ENCODE assay signal across 19 cellular contexts in genomic region chrX:920234-920799, GRCh38.
DNase-seq lines count a peak whose midpoint lies in the region; ATAC-seq and TF ChIP-seq lines count a peak whose summit lies in the region.
"Had no signal": no experiment of that assay in that cellular context is flagged by ENCODE, and none has a peak within 500 bp of the region (broad histone marks: within the 10 kb centered on the region; RNA-seq: fewer than 3 reads in every experiment).

No MANE protein-coding gene starts in this region.

- no peaks in the 10 kb centered on the region for H3K9me3 ChIP-seq in skeletal muscle satellite cell (replicated peaks; ENCODE audit: low read length)
- H3K9me3 ChIP-seq: lower lobe of right lung, SK-N-SH, upper lobe of right lung had no signal

- DNase-seq in GM03348 (ENCODE audit: low spot score): peak; percentile 4
- peak; percentile 7 for DNase-seq in SK-MEL-5 (ENCODE audit: low read depth, low spot score)
- DNase-seq in islet precursor cell: peak; percentile 67
- no peak for DNase-seq in Right ventricle myocardium superior
- no peak for DNase-seq in globus pallidus (ENCODE audit: low spot score)
- DNase-seq: activated CD4-positive, alpha-beta memory T cell treated with anti-CD3 and anti-CD28 coated beads, Interleukin-2, amount 10 ng/mL, durations not matched to agents 7 days and 5 days; activated gamma-delta T cell treated with Interleukin-2 at 50 U/mL for 16 hours; C1 segment of cervical spinal cord; dorsolateral prefrontal cortex; Kasumi-1; lower lobe of right lung; NCI-H187; SK-N-SH; stimulated activated naive B cell treated with anti-CD40 and anti-IgM and Interleukin-4, amounts not matched to agents 10 μg/mL and 1 μg/mL and 100 μg/mL, for 72 hours; upper lobe of right lung had no signal

- no peak for ATAC-seq in Right ventricle myocardium superior (ENCODE audit: poor library complexity)
- ATAC-seq in SK-N-SH treated with all-trans-retinoic acid at 6 μM for 48 hours: no peak
- ATAC-seq: lower lobe of right lung; sciatic nerve; stimulated activated naive B cell treated with anti-CD40 and anti-IgM and Interleukin-4, amounts not matched to agents 10 μg/mL and 1 μg/mL and 100 μg/mL, for 72 hours; upper lobe of right lung had no signal

- H3K36me3 ChIP-seq in skeletal muscle satellite cell (ENCODE audit: insufficient read depth, low read length): no peaks in the 10 kb centered on the region
- H3K36me3 ChIP-seq: lower lobe of right lung, neural progenitor cell, upper lobe of right lung had no signal

- intact Hi-C loops in Right ventricle myocardium superior (cut with DNase I): no loop called here

- in situ Hi-C loops in SK-MEL-5 (cut with HindIII; ENCODE audit: low pct_unique_long_range_greater_than_20kb, low sequenced_read_pairs): no loop called here

- peak overlapping the region; percentile 61 for H3K9ac ChIP-seq in skeletal muscle satellite cell (ENCODE audit: low read depth, low read length)
- H3K9ac ChIP-seq: neural progenitor cell, SK-N-SH had no signal

- no peaks in the 10 kb centered on the region for H3K4me1 ChIP-seq in skeletal muscle satellite cell (ENCODE audit: control insufficient read depth, insufficient read depth, low read length)
- H3K4me1 ChIP-seq: lower lobe of right lung, neural progenitor cell, upper lobe of right lung had no signal

- no peaks in the 10 kb centered on the region for H3K27me3 ChIP-seq in skeletal muscle satellite cell (ENCODE audit: control insufficient read depth, insufficient read depth, low read length)
- H3K27me3 ChIP-seq: neural progenitor cell, upper lobe of right lung had no signal

- peak overlapping the region; percentile 77 for H3K4me2 ChIP-seq in skeletal muscle satellite cell (ENCODE audit: low read length)
- H3K4me2 ChIP-seq: neural progenitor cell, SK-N-SH had no signal

- peak overlapping the region; percentile 60 for H3K4me3 ChIP-seq in skeletal muscle satellite cell (ENCODE audit: low read length)
- H3K4me3 ChIP-seq: lower lobe of right lung, neural progenitor cell, upper lobe of right lung had no signal

TF ChIP-seq in SK-N-SH treated with all-trans-retinoic acid at 6 μM for 48 hours, 23 proteins besides CTCF, POLR2A, EP300 and RAD21:
- TF ChIP-seq SNAI2 (CRISPR knock-in tag; IDR thresholded peaks at IDR 0.05) (no peak), ISL1 (CRISPR knock-in tag; IDR thresholded peaks at IDR 0.05) (no peak), TCF4 (CRISPR knock-in tag; IDR thresholded peaks at IDR 0.05; ENCODE audit: borderline replicate concordance) (no peak), CSDC2 (CRISPR knock-in tag; IDR thresholded peaks at IDR 0.05) (no peak), ESRRG (CRISPR knock-in tag; IDR thresholded peaks at IDR 0.05) (no peak), CREB5 (CRISPR knock-in tag; IDR thresholded peaks at IDR 0.05; ENCODE audit: low read depth) (no peak), ZNF8 (CRISPR knock-in tag; IDR thresholded peaks at IDR 0.05) (no peak), ARNTL (CRISPR knock-in tag; IDR thresholded peaks at IDR 0.05; ENCODE audit: borderline replicate concordance, low read depth) (no peak), ZFP30 (CRISPR knock-in tag; IDR thresholded peaks at IDR 0.05) (no peak), CSRNP3 (CRISPR knock-in tag; IDR thresholded peaks at IDR 0.05) (no peak), ZFP3 (CRISPR knock-in tag; IDR thresholded peaks at IDR 0.05) (no peak), OSR1 (CRISPR knock-in tag; IDR thresholded peaks at IDR 0.05) (no peak), TOX (CRISPR knock-in tag; IDR thresholded peaks at IDR 0.05; ENCODE audit: borderline replicate concordance) (no peak)
- TF ChIP-seq, protein P1, sequence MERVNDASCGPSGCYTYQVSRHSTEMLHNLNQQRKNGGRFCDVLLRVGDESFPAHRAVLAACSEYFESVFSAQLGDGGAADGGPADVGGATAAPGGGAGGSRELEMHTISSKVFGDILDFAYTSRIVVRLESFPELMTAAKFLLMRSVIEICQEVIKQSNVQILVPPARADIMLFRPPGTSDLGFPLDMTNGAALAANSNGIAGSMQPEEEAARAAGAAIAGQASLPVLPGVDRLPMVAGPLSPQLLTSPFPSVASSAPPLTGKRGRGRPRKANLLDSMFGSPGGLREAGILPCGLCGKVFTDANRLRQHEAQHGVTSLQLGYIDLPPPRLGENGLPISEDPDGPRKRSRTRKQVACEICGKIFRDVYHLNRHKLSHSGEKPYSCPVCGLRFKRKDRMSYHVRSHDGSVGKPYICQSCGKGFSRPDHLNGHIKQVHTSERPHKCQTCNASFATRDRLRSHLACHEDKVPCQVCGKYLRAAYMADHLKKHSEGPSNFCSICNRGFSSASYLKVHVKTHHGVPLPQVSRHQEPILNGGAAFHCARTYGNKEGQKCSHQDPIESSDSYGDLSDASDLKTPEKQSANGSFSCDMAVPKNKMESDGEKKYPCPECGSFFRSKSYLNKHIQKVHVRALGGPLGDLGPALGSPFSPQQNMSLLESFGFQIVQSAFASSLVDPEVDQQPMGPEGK (CRISPR knock-in tag; IDR thresholded peaks at IDR 0.05; ENCODE audit: borderline replicate concordance): no peak

Comparison
In these comparisons a context has a peak if more than half of its experiments do, and no peak if none do; other contexts are left out.
1. DNase-seq: peak in GM03348 (single experiment), SK-MEL-5 (single experiment) and islet precursor cell (single experiment); none in Right ventricle myocardium superior (single experiment) and globus pallidus (single experiment).